ENCODE assay signal across 18 cellular contexts in genomic region chr10:121352456-121352855, GRCh38.
DNase-seq lines count a peak whose midpoint lies in the region; ATAC-seq and TF ChIP-seq lines count a peak whose summit lies in the region.
"Had no signal": no experiment of that assay in that cellular context is flagged by ENCODE, and none has a peak within 500 bp of the region (broad histone marks: within the 10 kb centered on the region; RNA-seq: fewer than 3 reads in every experiment).

No MANE protein-coding gene starts in this region.

- H3K4ac ChIP-seq in trophoblast cell (ENCODE audit: low read depth, low read length) = no peak overlapping the region

- no peak overlapping the region for H4K91ac ChIP-seq in trophoblast cell (ENCODE audit: low read depth, low read length)

- H3K9ac ChIP-seq in trophoblast cell (ENCODE audit: low read length) = no peak overlapping the region

- H3K79me1 ChIP-seq in trophoblast cell (ENCODE audit: low read length) = no peaks in the 10 kb centered on the region

- TF ChIP-seq EP300 in Ishikawa (IDR thresholded peaks at IDR 0.05; ENCODE audit: borderline replicate concordance) = peak; percentile 16; the same call in 1 of the 2 replicates

- H2AK5ac ChIP-seq in trophoblast cell (ENCODE audit: low read length) = no peak overlapping the region

- 0 out of 2 replicates have a peak, but pooled peaks have one; percentile 3 for TF ChIP-seq RAD21 in Ishikawa (IDR thresholded peaks at IDR 0.05; ENCODE audit: low read depth)

- no peak overlapping the region for H2BK12ac ChIP-seq in trophoblast cell (ENCODE audit: low read length)

- H2BK5ac ChIP-seq in trophoblast cell (ENCODE audit: low read depth, low read length, poor library complexity) = no peak overlapping the region

- 25% methylated on average over 3 of the region's 3 CpGs for WGBS in hepatocyte (ENCODE audit: low lambda C conversion rate, missing lambda C conversion rate)
- WGBS in trophoblast cell (ENCODE audit: extremely low coverage, insufficient coverage, insufficient read length) = no CpG with 5 or more reads among the region's 3 CpGs

- H3K79me2 ChIP-seq in hepatocyte (no peaks in the 10 kb centered on the region), trophoblast cell (ENCODE audit: control insufficient read depth, insufficient read depth, low read length, poor library complexity) (no peaks in the 10 kb centered on the region)

- no peak overlapping the region for H3K18ac ChIP-seq in trophoblast cell (ENCODE audit: low read length)

- H3K4me3 ChIP-seq in hepatocyte (no peak overlapping the region), trophoblast cell (ENCODE audit: low read depth, low read length) (no peak overlapping the region)
- H3K4me3 ChIP-seq: GM23338 had no signal

- no peaks in the 10 kb centered on the region for H4K20me1 ChIP-seq in hepatocyte (ENCODE audit: insufficient read depth, poor library complexity, severe bottlenecking)

- H3K4me2 ChIP-seq in hepatocyte (peak overlapping the region; percentile 3), trophoblast cell (ENCODE audit: low read length) (no peak overlapping the region)
- H3K4me2 ChIP-seq: GM23338 had no signal

- TF ChIP-seq CTCF in hepatocyte (IDR thresholded peaks at IDR 0.05; ENCODE audit: poor library complexity) = no peak

- ATAC-seq in Right ventricle myocardium superior (ENCODE audit: poor library complexity) (no peak), HG03521 (IDR thresholded peaks at IDR 0.05; ENCODE audit: unreplicated experiment) (no peak)
- ATAC-seq: GM23338, HCT116 had no signal

- no peak overlapping the region for H2AFZ ChIP-seq in hepatocyte
- H2AFZ ChIP-seq in trophoblast cell (ENCODE audit: insufficient read depth, low read length, poor library complexity) = no peak overlapping the region
- H2AFZ ChIP-seq: GM23338 had no signal

- H4K8ac ChIP-seq in trophoblast cell (ENCODE audit: low read depth, low read length) = no peak overlapping the region

- intact Hi-C loops in Right ventricle myocardium superior (cut with DNase I) = no loop called here

- H3K9me3 ChIP-seq in hepatocyte (ENCODE audit: low read depth) (no peaks in the 10 kb centered on the region), trophoblast cell (ENCODE audit: insufficient read depth, low read depth, low read length) (no peaks in the 10 kb centered on the region)
- H3K9me3 ChIP-seq: BE2C, Caco-2 had no signal

- no peaks in the 10 kb centered on the region for H3K27me3 ChIP-seq in hepatocyte
- H3K27me3 ChIP-seq in trophoblast cell (ENCODE audit: insufficient read depth, low read length) = no peaks in the 10 kb centered on the region
- H3K27me3 ChIP-seq: BE2C had no signal

- H3K9me2 ChIP-seq in hepatocyte (replicated peaks; ENCODE audit: insufficient read depth) = no peaks in the 10 kb centered on the region

- H3K36me3 ChIP-seq in hepatocyte (replicated peaks; ENCODE audit: insufficient read depth, low read depth) = no peaks in the 10 kb centered on the region
- H3K36me3 ChIP-seq in trophoblast cell (ENCODE audit: control insufficient read depth in 1 of 2, insufficient read depth in 2 of 2, low read length in 2 of 2) = no peaks in the 10 kb centered on the region
- H3K36me3 ChIP-seq: BE2C had no signal

- no peak overlapping the region for H3K14ac ChIP-seq in trophoblast cell (ENCODE audit: low read length)

- H2BK120ac ChIP-seq in trophoblast cell (ENCODE audit: insufficient read depth, low read length, poor library complexity) = no peak overlapping the region

- no peak overlapping the region for H3K23ac ChIP-seq in trophoblast cell (ENCODE audit: low read length)

- H3K27ac ChIP-seq in hepatocyte = peak overlapping the region; percentile 22
- no peak overlapping the region for H3K27ac ChIP-seq in trophoblast cell (ENCODE audit: low read depth, low read length)

- no peak overlapping the region for H4K12ac ChIP-seq in trophoblast cell (ENCODE audit: low read depth, low read length)

- DNase-seq in hepatocyte (ENCODE audit: low spot score) = peak; percentile 37
- peak; percentile 15 to 38 for DNase-seq in trophoblast cell
- DNase-seq in NCI-H1417 treated with DMSO at 0.1 percent for 48 hours (lab: John Stamatoyannopoulos, UW) = no peak
- no peak for DNase-seq in Right ventricle myocardium superior
- DNase-seq in superior temporal gyrus (ENCODE audit: extremely low spot score) = no peak
- DNase-seq: ACHN; BE2C; C1 segment of cervical spinal cord; Caco-2; CD4-positive, alpha-beta T cell; DMS153; DMS79; GDM1; H7 had no signal

- peaks cover 19% of the 10 kb centered on the region for H3K4me1 ChIP-seq in hepatocyte (ENCODE audit: insufficient read depth)
- H3K4me1 ChIP-seq in trophoblast cell (ENCODE audit: control insufficient read depth in 1 of 2, insufficient read depth in 2 of 2, low read length in 2 of 2) = no peaks in the 10 kb centered on the region
- H3K4me1 ChIP-seq: BE2C had no signal

TF ChIP-seq in Ishikawa, 13 proteins besides CTCF, POLR2A, EP300 and RAD21:
- TF ChIP-seq YY1 (IDR thresholded peaks at IDR 0.05; ENCODE audit: low read depth) = no peak
- TF ChIP-seq CREB1 (IDR thresholded peaks at IDR 0.05; ENCODE audit: low read depth) = no peak
- peak; percentile 58 for TF ChIP-seq MAX (IDR thresholded peaks at IDR 0.05)
- no peak for TF ChIP-seq TAF1 (IDR thresholded peaks at IDR 0.05; ENCODE audit: low read depth)
- no peak for TF ChIP-seq REST (IDR thresholded peaks at IDR 0.05; ENCODE audit: low read depth)
- TF ChIP-seq FOXM1 (IDR thresholded peaks at IDR 0.05; ENCODE audit: borderline replicate concordance, low read depth) = no peak; the same call in 1 of the 2 replicates
- peak; percentile 53; the same call in 1 of the 2 replicates for TF ChIP-seq TEAD4 (IDR thresholded peaks at IDR 0.05)
- TF ChIP-seq CEBPB (IDR thresholded peaks at IDR 0.05) = no peak
- TF ChIP-seq NFIC (IDR thresholded peaks at IDR 0.05) = peak; percentile 25; the same call in 1 of the 2 replicates

Comparison
In these comparisons a context has a peak if more than half of its experiments do, and no peak if none do; other contexts are left out.
1. DNase-seq: peak in hepatocyte (single experiment) and trophoblast cell (2 of 2); none in NCI-H1417 treated with DMSO at 0.1 percent for 48 hours (single experiment), Right ventricle myocardium superior (single experiment) and superior temporal gyrus (single experiment).